ENCODE assay signal across 9 cellular contexts in the genomic region with DNA sequence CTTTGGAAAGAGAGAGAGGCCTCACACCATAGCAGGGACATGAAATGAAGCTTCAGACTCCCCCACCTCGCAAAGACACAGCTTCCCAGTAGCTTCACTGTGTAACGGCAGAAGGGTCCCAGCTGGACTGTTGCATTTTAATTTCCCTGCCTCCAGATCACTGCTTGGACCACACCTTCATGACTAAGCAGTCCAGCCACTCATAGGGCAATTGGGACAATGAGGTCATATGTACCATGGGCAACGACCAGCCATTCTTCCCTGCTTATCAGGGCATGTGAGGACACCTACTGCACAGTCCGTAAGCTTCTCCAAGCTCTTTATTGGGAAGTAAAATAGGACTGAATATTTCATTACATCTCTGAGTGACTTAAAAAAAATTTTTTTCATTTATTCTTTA.
DNase-seq lines count a peak whose midpoint lies in the region; ATAC-seq and TF ChIP-seq lines count a peak whose summit lies in the region.
"Had no signal": no experiment of that assay in that cellular context is flagged by ENCODE, and none has a peak within 500 bp of the region (broad histone marks: within the 10 kb centered on the region; RNA-seq: fewer than 3 reads in every experiment).

No MANE protein-coding gene starts in this region.

- TF ChIP-seq EP300 in tibial nerve (IDR thresholded peaks at IDR 0.05): peak in 1 of 2 donors; percentile 38

- peaks cover 0 to 47% (median 5%) of the 10 kb centered on the region in 4 donors for H3K4me1 ChIP-seq in tibial nerve

- peak; percentile 44 for DNase-seq in DMS 273 (lab: John Stamatoyannopoulos, UW; ENCODE audit: unreplicated experiment)
- DNase-seq in DMS 273 treated with DMSO at 0.1 percent for 48 hours (lab: John Stamatoyannopoulos, UW): no peak
- DNase-seq in cardiac fibroblast (ENCODE audit: low read depth in 2 of 2): peak; percentile 88 to 95
- DNase-seq in left colon: peak in 1 of 2 donors; percentile 67
- peak; percentile 16 to 34 for DNase-seq in tibial nerve (ENCODE audit: low spot score in 2 of 2)
- DNase-seq in AML-193 (lab: John Stamatoyannopoulos, UW): no peak
- DNase-seq in NCI-H1092 (lab: John Stamatoyannopoulos, UW): no peak

- peak overlapping the region in 1 of 4 donors; percentile 37 for H3K27ac ChIP-seq in tibial nerve

- no peaks in the 10 kb centered on the region for H3K9me3 ChIP-seq in tibial nerve

- no peak for TF ChIP-seq CTCF in cardiac fibroblast (IDR thresholded peaks at IDR 0.05; ENCODE audit: low read depth, low read length)
- TF ChIP-seq CTCF in tibial nerve (IDR thresholded peaks at IDR 0.05): no peak

- WGBS in tibial nerve, 2 donors: 62 to 65% methylated on average over 4 of the region's 4 CpGs

- H3K36me3 ChIP-seq in tibial nerve: no peaks in the 10 kb centered on the region

- peak; percentile 73 for ATAC-seq in left colon
- ATAC-seq in HG02623 (IDR thresholded peaks at IDR 0.05; ENCODE audit: unreplicated experiment): no peak

- no peaks in the 10 kb centered on the region for H3K27me3 ChIP-seq in tibial nerve

- TF ChIP-seq POLR2A in tibial nerve (IDR thresholded peaks at IDR 0.05): no peak

- intact Hi-C loops in left colon (cut with DNase I, micrococcal nuclease): no loop called here

- H3K4me3 ChIP-seq in cardiac fibroblast (replicated peaks in 1 of 2; ENCODE audit: low read depth in 2 of 2, low read length in 2 of 2) (no peak overlapping the region), tibial nerve (no peak overlapping the region)
- H3K4me3 ChIP-seq: coronary artery had no signal

Comparison
In these comparisons a context has a peak if more than half of its experiments do, and no peak if none do; other contexts are left out.
1. DNase-seq: peak in DMS 273 (single experiment), cardiac fibroblast (2 of 2) and tibial nerve (2 of 2); none in DMS 273 treated with DMSO at 0.1 percent for 48 hours (single experiment), AML-193 (0 of 2) and NCI-H1092 (single experiment).